In the genomic region with DNA sequence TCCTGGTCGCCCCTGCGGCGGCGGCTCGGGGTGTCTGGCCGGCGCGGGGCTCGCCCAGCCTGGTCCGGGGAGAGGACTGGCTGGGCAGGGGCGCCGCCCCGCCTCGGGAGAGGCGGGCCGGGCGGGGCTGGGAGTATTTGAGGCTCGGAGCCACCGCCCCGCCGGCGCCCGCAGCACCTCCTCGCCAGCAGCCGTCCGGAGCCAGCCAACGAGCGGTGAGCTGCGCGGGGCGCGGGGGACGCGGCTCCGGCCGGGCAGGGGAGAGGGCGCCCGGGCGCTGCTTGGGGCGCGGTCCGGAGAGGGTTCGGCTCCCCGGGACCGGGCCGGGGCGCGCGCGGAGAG, we compare ENCODE assay signal across 8 cellular contexts. TPM values are rescaled to one million over a fixed set of nuclear protein-coding genes. Genes with fewer than 3 reads are reported as not detected.
DNase-seq lines count a peak whose midpoint lies in the region; ATAC-seq and TF ChIP-seq lines count a peak whose summit lies in the region.

Gene LGALS3 (plus strand): TSS at position 167 of the 342 bp plus-strand sequence. CDS start 8,122 bp downstream, outside the sequence.

- intact Hi-C loops in activated T-helper 2 cell treated with anti-CD3 and anti-CD28 coated beads, Interferon-gamma antibody, Interleukin-2, Interleukin-4, amounts not matched to agents 10 μg/mL and 5 μg/mL and 100 μg/mL, durations not matched to agents 14 hours and 24 hours and 36 hours (cut with micrococcal nuclease) = loop anchor here (2.0 to 5.0 kb wide), 2 partner anchors 26 to 37 kb away; no protein-coding TSS in a partner anchor

- H3K36me3 Mint-ChIP-seq in activated T-helper 2 cell treated with anti-CD3 and anti-CD28 coated beads, Interferon-gamma antibody, Interleukin-2, Interleukin-4, amounts not matched to agents 10 μg/mL and 5 μg/mL and 100 μg/mL, durations not matched to agents 14 hours and 24 hours and 36 hours (ENCODE audit: low read depth) = peaks cover 17% of the 10 kb centered on the region
- H3K36me3 Mint-ChIP-seq in neural progenitor cell = peaks cover 2% of the 10 kb centered on the region

- H3K4me2 ChIP-seq in neural progenitor cell = peak within 1 kb of the TSS; percentile 96

- DNase-seq in DMS53 (lab: John Stamatoyannopoulos, UW) (peak; percentile 57), DMS53 treated with DMSO at 0.1 percent for 48 hours (lab: John Stamatoyannopoulos, UW; ENCODE audit: unreplicated experiment) (no peak), NCI-H226 (peak; percentile 76), foreskin fibroblast (peak; percentile 70 to 88), neural progenitor cell (ENCODE audit: low spot score) (peak; percentile 83), GOT3 (lab: John Stamatoyannopoulos, UW) (no peak)
- DNase-seq in activated T-helper 2 cell treated with anti-CD3 and anti-CD28 coated beads, Interferon-gamma antibody, Interleukin-2, Interleukin-4, amounts not matched to agents 10 μg/mL and 5 μg/mL and 100 μg/mL, durations not matched to agents 14 hours and 24 hours and 36 hours (ENCODE audit: low spot score) = peak; percentile 33

- no peaks in the 10 kb centered on the region for H3K9me3 ChIP-seq in neural progenitor cell (ENCODE audit: low read depth)

- no peaks in the 10 kb centered on the region for H3K36me3 ChIP-seq in neural progenitor cell

- no peaks in the 10 kb centered on the region for H3K79me2 ChIP-seq in neural progenitor cell (ENCODE audit: low read depth)

- H3K4me1 ChIP-seq in neural progenitor cell = peaks cover 13% of the 10 kb centered on the region

- no peak within 1 kb of the TSS for H3K27ac ChIP-seq in neural progenitor cell

- peaks cover 17% of the 10 kb centered on the region for H3K27me3 Mint-ChIP-seq in activated T-helper 2 cell treated with anti-CD3 and anti-CD28 coated beads, Interferon-gamma antibody, Interleukin-2, Interleukin-4, amounts not matched to agents 10 μg/mL and 5 μg/mL and 100 μg/mL, durations not matched to agents 14 hours and 24 hours and 36 hours (ENCODE audit: low read depth)
- H3K27me3 Mint-ChIP-seq in neural progenitor cell (ENCODE audit: insufficient read depth, low read depth) = peaks cover 36% of the 10 kb centered on the region

- TF ChIP-seq CTCF in foreskin fibroblast (IDR thresholded peaks at IDR 0.05; ENCODE audit: low read depth, low read length) = no peak
- TF ChIP-seq CTCF in neural progenitor cell (IDR thresholded peaks at IDR 0.05) = no peak

- H2AFZ ChIP-seq in neural progenitor cell (replicated peaks) = peak within 1 kb of the TSS; percentile 86

- peaks cover 59% of the 10 kb centered on the region for H3K27me3 ChIP-seq in neural progenitor cell

- ATAC-seq in HG02571 (IDR thresholded peaks at IDR 0.05; ENCODE audit: unreplicated experiment) = peak; percentile 56

- no peak within 1 kb of the TSS for H3K9ac ChIP-seq in neural progenitor cell

- H3K27ac Mint-ChIP-seq in activated T-helper 2 cell treated with anti-CD3 and anti-CD28 coated beads, Interferon-gamma antibody, Interleukin-2, Interleukin-4, amounts not matched to agents 10 μg/mL and 5 μg/mL and 100 μg/mL, durations not matched to agents 14 hours and 24 hours and 36 hours = peak within 1 kb of the TSS; percentile 52
- H3K27ac Mint-ChIP-seq in neural progenitor cell = no peak within 1 kb of the TSS

- H3K9me3 Mint-ChIP-seq in activated T-helper 2 cell treated with anti-CD3 and anti-CD28 coated beads, Interferon-gamma antibody, Interleukin-2, Interleukin-4, amounts not matched to agents 10 μg/mL and 5 μg/mL and 100 μg/mL, durations not matched to agents 14 hours and 24 hours and 36 hours = no peaks in the 10 kb centered on the region
- H3K9me3 Mint-ChIP-seq in neural progenitor cell = no peaks in the 10 kb centered on the region

- H3F3A ChIP-seq in neural progenitor cell (ENCODE audit: low read depth) = peaks cover 17% of the 10 kb centered on the region

- peak within 1 kb of the TSS; percentile 79 for H3K4me3 Mint-ChIP-seq in activated T-helper 2 cell treated with anti-CD3 and anti-CD28 coated beads, Interferon-gamma antibody, Interleukin-2, Interleukin-4, amounts not matched to agents 10 μg/mL and 5 μg/mL and 100 μg/mL, durations not matched to agents 14 hours and 24 hours and 36 hours (ENCODE audit: low read depth)
- H3K4me3 Mint-ChIP-seq in neural progenitor cell = peak within 1 kb of the TSS; percentile 82

- H4K20me1 ChIP-seq in neural progenitor cell (ENCODE audit: low read depth) = peaks cover 6% of the 10 kb centered on the region

- peaks cover 33% of the 10 kb centered on the region for H3K4me1 Mint-ChIP-seq in activated T-helper 2 cell treated with anti-CD3 and anti-CD28 coated beads, Interferon-gamma antibody, Interleukin-2, Interleukin-4, amounts not matched to agents 10 μg/mL and 5 μg/mL and 100 μg/mL, durations not matched to agents 14 hours and 24 hours and 36 hours (ENCODE audit: low read depth)
- peaks cover 33% of the 10 kb centered on the region for H3K4me1 Mint-ChIP-seq in neural progenitor cell

- peak within 1 kb of the TSS; percentile 70 for H3K4me3 ChIP-seq in foreskin fibroblast (ENCODE audit: low read depth in 1 of 2, low read length in 2 of 2)
- H3K4me3 ChIP-seq in neural progenitor cell = peak within 1 kb of the TSS; percentile 66

RNA-seq across cellular contexts. Expression of gene LGALS3, which starts in this region (rescaled TPM):
- 14.8 and 18.7 TPM in 2 replicates for total RNA-seq in activated T-helper 2 cell treated with anti-CD3 and anti-CD28 coated beads, Interferon-gamma antibody, Interleukin-2, Interleukin-4, amounts not matched to agents 10 μg/mL and 5 μg/mL and 100 μg/mL, durations not matched to agents 14 hours and 24 hours and 36 hours
- 0.99 TPM in 1 of 2 replicates, not detected in the other for total RNA-seq in neural progenitor cell (ENCODE audit: low replicate concordance)

Comparison
In these comparisons a context has a peak if more than half of its experiments do, and no peak if none do; other contexts are left out.
1. DNase-seq: peak in DMS53 (single experiment), NCI-H226 (single experiment), activated T-helper 2 cell treated with anti-CD3 and anti-CD28 coated beads, Interferon-gamma antibody, Interleukin-2, Interleukin-4, amounts not matched to agents 10 μg/mL and 5 μg/mL and 100 μg/mL, durations not matched to agents 14 hours and 24 hours and 36 hours (single experiment) and foreskin fibroblast (2 of 2); none in DMS53 treated with DMSO at 0.1 percent for 48 hours (single experiment) and GOT3 (single experiment).
2. Peak in DNase-seq, H3K4me3 ChIP-seq and H3K4me2 ChIP-seq in neural progenitor cell; RNA of the gene not detected or under 1 TPM.